9 cellular contexts compared by ENCODE assay signal in genomic region chr20:37276494-37277252, GRCh38. TPM values are rescaled to one million over a fixed set of nuclear protein-coding genes. Genes with fewer than 3 reads are reported as not detected.
DNase-seq lines count a peak whose midpoint lies in the region; ATAC-seq and TF ChIP-seq lines count a peak whose summit lies in the region.
"Had no signal": no experiment of that assay in that cellular context is flagged by ENCODE, and none has a peak within 500 bp of the region (broad histone marks: within the 10 kb centered on the region; RNA-seq: fewer than 3 reads in every experiment).

No MANE protein-coding gene starts in this region.

- H3K27me3 Mint-ChIP-seq in CD4-positive, alpha-beta T cell, result no peaks in the 10 kb centered on the region
- peaks cover 2% of the 10 kb centered on the region for H3K27me3 Mint-ChIP-seq in activated CD4-positive, alpha-beta memory T cell treated with anti-CD3 and anti-CD28 coated beads, Interleukin-2, amount 10 ng/mL, durations not matched to agents 7 days and 5 days

- no peak overlapping the region for H3K27ac Mint-ChIP-seq in CD4-positive, alpha-beta T cell
- H3K27ac Mint-ChIP-seq in activated CD4-positive, alpha-beta memory T cell treated with anti-CD3 and anti-CD28 coated beads, Interleukin-2, amount 10 ng/mL, durations not matched to agents 7 days and 5 days, result no peak overlapping the region

- no peak for TF ChIP-seq CTCF in CD4-positive, alpha-beta T cell (IDR thresholded peaks at IDR 0.05)

- H3K36me3 ChIP-seq in MG63, result no peaks in the 10 kb centered on the region

- POLR2A ChIA-PET in CD4-positive, alpha-beta T cell (lab: Charles Lee), result no interaction called here
- POLR2A ChIA-PET in activated CD4-positive, alpha-beta memory T cell treated with anti-CD3 and anti-CD28 coated beads, Interleukin-2, amount 10 ng/mL, durations not matched to agents 7 days and 5 days (lab: Charles Lee), result interaction anchor here (1.6 kb wide), 1 partner anchor 13 kb away, joined by 4 read pairs; the partner anchor contains the start of gene MANBAL

- no peaks in the 10 kb centered on the region for H3K4me1 ChIP-seq in right cardiac atrium (ENCODE audit: control insufficient read depth, insufficient read depth, low read length)

- no peak overlapping the region for H3K4me3 Mint-ChIP-seq in CD4-positive, alpha-beta T cell
- H3K4me3 Mint-ChIP-seq in activated CD4-positive, alpha-beta memory T cell treated with anti-CD3 and anti-CD28 coated beads, Interleukin-2, amount 10 ng/mL, durations not matched to agents 7 days and 5 days, result no peak overlapping the region

- CTCF ChIA-PET in CD4-positive, alpha-beta T cell (lab: Charles Lee), result no interaction called here
- CTCF ChIA-PET in activated CD4-positive, alpha-beta memory T cell treated with anti-CD3 and anti-CD28 coated beads, Interleukin-2, amount 10 ng/mL, durations not matched to agents 7 days and 5 days (lab: Charles Lee), result interaction anchor here (1.4 to 2.4 kb wide), 3 partner anchors 9 to 258 kb away, joined by 6 to 9 read pairs (median 7); no protein-coding TSS in a partner anchor

- no peaks in the 10 kb centered on the region for H3K9me3 Mint-ChIP-seq in CD4-positive, alpha-beta T cell
- no peaks in the 10 kb centered on the region for H3K9me3 Mint-ChIP-seq in activated CD4-positive, alpha-beta memory T cell treated with anti-CD3 and anti-CD28 coated beads, Interleukin-2, amount 10 ng/mL, durations not matched to agents 7 days and 5 days

- intact Hi-C loops in CD4-positive, alpha-beta T cell (cut with DNase I, micrococcal nuclease), result no loop called here
- intact Hi-C loops in right cardiac atrium (cut with DNase I), result no loop called here

- H3K4me3 ChIP-seq in MG63 (no peak overlapping the region), right cardiac atrium (ENCODE audit: low read length) (no peak overlapping the region)

- 17% methylated on average over 15 of the region's 15 CpGs for WGBS in right cardiac atrium

- no peak for DNase-seq in CD4-positive, alpha-beta T cell
- DNase-seq in MG63, result peak; percentile 71
- DNase-seq in activated CD4-positive, alpha-beta memory T cell treated with anti-CD3 and anti-CD28 coated beads, Interleukin-2, amount 10 ng/mL, durations not matched to agents 7 days and 5 days, result peak; percentile 18
- DNase-seq in right cardiac atrium, result peak; percentile 53 to 80 (median 71)
- no peak for DNase-seq in stimulated activated naive CD8-positive, alpha-beta T cell treated with anti-CD3 and anti-CD28 coated beads, Interleukin-15, Interleukin-2, amounts not matched to agents 100 U/mL and 50 U/mL, for 24 hours
- DNase-seq in effector CD4-positive, alpha-beta T cell, result no peak
- DNase-seq in SIG-M5 (lab: John Stamatoyannopoulos, UW), result no peak

- H3K4me1 Mint-ChIP-seq in CD4-positive, alpha-beta T cell (ENCODE audit: low read depth), result peaks cover 8% of the 10 kb centered on the region
- H3K4me1 Mint-ChIP-seq in activated CD4-positive, alpha-beta memory T cell treated with anti-CD3 and anti-CD28 coated beads, Interleukin-2, amount 10 ng/mL, durations not matched to agents 7 days and 5 days, result peaks cover 4% of the 10 kb centered on the region

- H3K27me3 ChIP-seq in CD4-positive, alpha-beta T cell (ENCODE audit: control insufficient read depth, insufficient read depth, low read length), result no peaks in the 10 kb centered on the region
- H3K27me3 ChIP-seq in MG63, result no peaks in the 10 kb centered on the region
- no peaks in the 10 kb centered on the region for H3K27me3 ChIP-seq in right cardiac atrium (ENCODE audit: control insufficient read depth, insufficient read depth)

- peak; percentile 84 for ATAC-seq in CD4-positive, alpha-beta T cell (ENCODE audit: poor library complexity)
- ATAC-seq in GM18909 (IDR thresholded peaks at IDR 0.05; ENCODE audit: poor library complexity, unreplicated experiment) (peak; percentile 65), right cardiac atrium (peak; percentile 85 to 88)
- ATAC-seq in stimulated activated naive CD8-positive, alpha-beta T cell treated with anti-CD3 and anti-CD28 coated beads, Interleukin-15, Interleukin-2, amounts not matched to agents 100 U/mL and 50 U/mL, for 24 hours, result peak; percentile 23

- no peaks in the 10 kb centered on the region for H3K36me3 Mint-ChIP-seq in CD4-positive, alpha-beta T cell (ENCODE audit: low read depth)
- H3K36me3 Mint-ChIP-seq in activated CD4-positive, alpha-beta memory T cell treated with anti-CD3 and anti-CD28 coated beads, Interleukin-2, amount 10 ng/mL, durations not matched to agents 7 days and 5 days (ENCODE audit: low read depth), result no peaks in the 10 kb centered on the region

- H3K9me3 ChIP-seq in CD4-positive, alpha-beta T cell (ENCODE audit: control insufficient read depth, low read length), result no peaks in the 10 kb centered on the region
- H3K9me3 ChIP-seq in MG63 (no peaks in the 10 kb centered on the region), right cardiac atrium (ENCODE audit: control insufficient read depth, low read length) (no peaks in the 10 kb centered on the region)

- no peak overlapping the region for H3K27ac ChIP-seq in CD4-positive, alpha-beta T cell (ENCODE audit: low read depth, low read length)
- no peak overlapping the region for H3K27ac ChIP-seq in right cardiac atrium (ENCODE audit: low read length)

RNA-seq across cellular contexts. Expression of gene MANBAL, which starts 12.8 kb away (rescaled TPM):
- total RNA-seq in CD4-positive, alpha-beta T cell, result 1 to 10 TPM; 3.5 to 4.2 TPM
- total RNA-seq in MG63 (2014; rRNA removed; shearing (Covaris generic); ENCODE audit: low replicate concordance), result 72.7 and 107 TPM in 2 replicates
- total RNA-seq in activated CD4-positive, alpha-beta memory T cell treated with anti-CD3 and anti-CD28 coated beads, Interleukin-2, amount 10 ng/mL, durations not matched to agents 7 days and 5 days, result 1 to 10 TPM; 9.0 to 9.7 TPM
- 10 to 100 TPM; 22.9 to 30.6 (median 29.5) TPM for total RNA-seq in right cardiac atrium
- 34.8 TPM for polyA plus RNA-seq in right cardiac atrium

RNA-seq across cellular contexts. Expression of gene GHRH, which starts 15.1 kb away (rescaled TPM):
- not detected for total RNA-seq in CD4-positive, alpha-beta T cell
- not detected in 2 replicates for total RNA-seq in MG63 (2014; rRNA removed; shearing (Covaris generic); ENCODE audit: low replicate concordance)
- not detected for total RNA-seq in activated CD4-positive, alpha-beta memory T cell treated with anti-CD3 and anti-CD28 coated beads, Interleukin-2, amount 10 ng/mL, durations not matched to agents 7 days and 5 days
- 10 to 100 TPM in 3 of 4 donors, 1 to 10 TPM in 1; 7.3 to 23.5 (median 14.3) TPM for total RNA-seq in right cardiac atrium
- 19.5 TPM for polyA plus RNA-seq in right cardiac atrium
- total RNA-seq: lower leg skin had no signal

Comparison
In these comparisons a context has a peak if more than half of its experiments do, and no peak if none do; other contexts are left out.
1. ATAC-seq: peak in every context shown above with its lines; median percentile 86 in right cardiac atrium; 84 in CD4-positive, alpha-beta T cell; 65 in GM18909; 23 in stimulated activated naive CD8-positive, alpha-beta T cell treated with anti-CD3 and anti-CD28 coated beads, Interleukin-15, Interleukin-2, amounts not matched to agents 100 U/mL and 50 U/mL, for 24 hours.
2. DNase-seq: peak in MG63 (single experiment), activated CD4-positive, alpha-beta memory T cell treated with anti-CD3 and anti-CD28 coated beads, Interleukin-2, amount 10 ng/mL, durations not matched to agents 7 days and 5 days (single experiment) and right cardiac atrium (3 of 3); none in CD4-positive, alpha-beta T cell (0 of 10), stimulated activated naive CD8-positive, alpha-beta T cell treated with anti-CD3 and anti-CD28 coated beads, Interleukin-15, Interleukin-2, amounts not matched to agents 100 U/mL and 50 U/mL, for 24 hours (single experiment), effector CD4-positive, alpha-beta T cell (single experiment) and SIG-M5 (single experiment).